In genomic region chr9:135864447-135865049, GRCh38 we compare ENCODE assay signal across 8 cellular contexts. TPM values are rescaled to one million over a fixed set of nuclear protein-coding genes. Genes with fewer than 3 reads are reported as not detected.
DNase-seq lines count a peak whose midpoint lies in the region; ATAC-seq, FAIRE-seq and TF ChIP-seq lines count a peak whose summit lies in the region.

No MANE protein-coding gene starts in this region.

- intact Hi-C loops in tibial artery (cut with DNase I; ENCODE audit: low total_unique reads), result loop anchor here (2.0 kb wide), 1 partner anchor 44 kb away; no protein-coding TSS in a partner anchor

- ATAC-seq in activated T-cell treated with anti-CD3 and anti-CD28 coated beads, Interleukin-2, amount 50 U/mL, for 72 hours (replicated peaks in 1 of 2), result peak; percentile 32 to 59
- no peak for ATAC-seq in HG02610 (IDR thresholded peaks at IDR 0.05; ENCODE audit: unreplicated experiment)

- no peaks in the 10 kb centered on the region for H3K27me3 ChIP-seq in tibial artery

- peak; percentile 65 to 80 for TF ChIP-seq CTCF in tibial artery (IDR thresholded peaks at IDR 0.05)

- peak; percentile 75 for FAIRE-seq in GM19239 (lab: Jason Lieb, UNC)

- H3K4me1 Mint-ChIP-seq in activated T-cell treated with anti-CD3 and anti-CD28 coated beads, Interleukin-2, amount 50 U/mL, for 72 hours (ENCODE audit: low read depth), result peaks cover 23% of the 10 kb centered on the region

- no peaks in the 10 kb centered on the region for H3K9me3 ChIP-seq in tibial artery

- H3K4me3 ChIP-seq in tibial artery, result no peak overlapping the region

- H3K9me3 Mint-ChIP-seq in activated T-cell treated with anti-CD3 and anti-CD28 coated beads, Interleukin-2, amount 50 U/mL, for 72 hours, result no peaks in the 10 kb centered on the region

- peaks cover 0 to 5% (median 1%) of the 10 kb centered on the region in 4 donors for H3K4me1 ChIP-seq in tibial artery

- H3K27ac Mint-ChIP-seq in activated T-cell treated with anti-CD3 and anti-CD28 coated beads, Interleukin-2, amount 50 U/mL, for 72 hours, result peak overlapping the region; percentile 27

- H3K36me3 ChIP-seq in tibial artery, result peaks cover 0 to 23% (median 0%) of the 10 kb centered on the region in 3 donors

- H3K27me3 Mint-ChIP-seq in activated T-cell treated with anti-CD3 and anti-CD28 coated beads, Interleukin-2, amount 50 U/mL, for 72 hours (ENCODE audit: low read depth), result no peaks in the 10 kb centered on the region

- no peak overlapping the region for H3K27ac ChIP-seq in tibial artery

- H3K4me3 Mint-ChIP-seq in activated T-cell treated with anti-CD3 and anti-CD28 coated beads, Interleukin-2, amount 50 U/mL, for 72 hours, result no peak overlapping the region

- H3K36me3 Mint-ChIP-seq in activated T-cell treated with anti-CD3 and anti-CD28 coated beads, Interleukin-2, amount 50 U/mL, for 72 hours (ENCODE audit: insufficient read depth in 2 of 2), result peaks cover 4 to 13% of the 10 kb centered on the region in 2 donors

- DNase-seq in AG08395 (ENCODE audit: low spot score), result peak; percentile 80
- DNase-seq in GM19239 (ENCODE audit: insufficient read length, low spot score), result peak; percentile 56
- peak; percentile 72 for DNase-seq in OCI-M1 (lab: John Stamatoyannopoulos, UW)
- DNase-seq in activated T-cell treated with anti-CD3 and anti-CD28 coated beads, Interleukin-2, amount 50 U/mL, for 72 hours, result peak; percentile 68 to 74
- DNase-seq in fibroblast of the conjunctiva (ENCODE audit: low read depth), result peak; percentile 18
- peak; percentile 37 for DNase-seq in occipital lobe (lab: John Stamatoyannopoulos, UW)
- DNase-seq in tibial artery, result peak; percentile 59 to 71

RNA-seq across cellular contexts. Expression of gene CAMSAP1, which starts 42.8 kb away (rescaled TPM):
- 10 to 100 TPM; 42.2 to 53.4 TPM for total RNA-seq in activated T-cell treated with anti-CD3 and anti-CD28 coated beads, Interleukin-2, amount 50 U/mL, for 72 hours
- 128 TPM for total RNA-seq in occipital lobe

Comparison
In these comparisons a context has a peak if more than half of its experiments do, and no peak if none do; other contexts are left out.
1. DNase-seq: peak in every context shown above with its lines; median percentile 80 in AG08395; 72 in OCI-M1; 71 in activated T-cell treated with anti-CD3 and anti-CD28 coated beads, Interleukin-2, amount 50 U/mL, for 72 hours; 65 in tibial artery; 56 in GM19239; 37 in occipital lobe; 18 in fibroblast of the conjunctiva.